ENCODE assay signal across 20 cellular contexts in genomic region chr1:245348626-245349025, GRCh38.
"Had no signal": no experiment of that assay in that cellular context is flagged by ENCODE, and none has a peak within 500 bp of the region (broad histone marks: within the 10 kb centered on the region; RNA-seq: fewer than 3 reads in every experiment).

No MANE protein-coding gene starts in this region.

- H3K27me3 ChIP-seq: MG63 had no signal

- H3K4me3 ChIP-seq: MG63 had no signal

- FAIRE-seq: RCC 7860 had no signal

- H3K9ac ChIP-seq: SK-N-SH had no signal

- H3K9me3 ChIP-seq: MG63, SK-N-SH had no signal

- DNase-seq: IMR-90, Karpas-422, KG1, MG63, NCI-H1092 treated with DMSO at 0.1 percent for 48 hours, NCI-H1436, NCI-H187, NCI-H2029, NCI-H2081 treated with DMSO at 0.1 percent for 48 hours, NCI-H2171, NCI-H226, NCI-H446, NCI-H510A, NCI-H524 treated with DMSO at 0.1 percent for 48 hours, NCI-H69, NCI-H774, RPMI8226, SHP77, SK-N-SH had no signal

- H3K36me3 ChIP-seq: MG63 had no signal

- H3K4me2 ChIP-seq: SK-N-SH had no signal
